16 cellular contexts compared by ENCODE assay signal in genomic region chr1:223650465-223650864, GRCh38. TPM values are rescaled to one million over a fixed set of nuclear protein-coding genes. Genes with fewer than 3 reads are reported as not detected.
A peak's percentile ranks its signal among the peaks of the same experiment; 100 is the strongest.
DNase-seq lines count a peak whose midpoint lies in the region; ATAC-seq and TF ChIP-seq lines count a peak whose summit lies in the region.
"Had no signal": no experiment of that assay in that cellular context is flagged by ENCODE, and none has a peak within 500 bp of the region (broad histone marks: within the 10 kb centered on the region; RNA-seq: fewer than 3 reads in every experiment).

No MANE protein-coding gene starts in this region.

- no peak for TF ChIP-seq POLR2A in gastrocnemius medialis (IDR thresholded peaks at IDR 0.05)

- in situ Hi-C loops in G401 (cut with HindIII; ENCODE audit: low sequenced_read_pairs) (no loop called here), gastrocnemius medialis (cut with MboI; ENCODE audit: low sequenced_read_pairs in 4 of 4) (no loop called here)

- peaks cover 23 to 45% of the 10 kb centered on the region in 2 donors for H3K4me1 ChIP-seq in gastrocnemius medialis
- H3K4me1 ChIP-seq: Caco-2 had no signal

- H3K27ac ChIP-seq in gastrocnemius medialis = peak overlapping the region; percentile 43 to 83 (median 79)
- H3K27ac ChIP-seq: C4-2B, HL-60 had no signal

- DNase-seq in Ammon's horn (ENCODE audit: low spot score) (peak; percentile 37), G401 (ENCODE audit: low spot score) (peak; percentile 98), left cardiac atrium (no peak), gastrocnemius medialis (peak; percentile 70), left colon (no peak)
- DNase-seq in activated naive CD4-positive, alpha-beta T cell treated with Interleukin-2 at 50 U/mL for 16 hours = no peak
- DNase-seq: ACHN; Caco-2; CD4-positive, alpha-beta T cell; GDM1; GOT3; H7 had no signal

- no peak for TF ChIP-seq CTCF in gastrocnemius medialis (IDR thresholded peaks at IDR 0.05 in 4 of 5, conservative IDR thresholded peaks at IDR 0.05 in 1 of 5)

- no peaks in the 10 kb centered on the region for H3K9me3 ChIP-seq in gastrocnemius medialis
- H3K9me3 ChIP-seq: Caco-2 had no signal

- no peaks in the 10 kb centered on the region for H3K27me3 ChIP-seq in gastrocnemius medialis

- ATAC-seq in left cardiac atrium (peak; percentile 31 to 34), gastrocnemius medialis (peak; percentile 84 to 85), left colon (no peak), GM21576 (IDR thresholded peaks at IDR 0.05; ENCODE audit: unreplicated experiment) (no peak)

- no peaks in the 10 kb centered on the region for H3K36me3 ChIP-seq in gastrocnemius medialis

- no peak overlapping the region for H3K4me3 ChIP-seq in gastrocnemius medialis

- intact Hi-C loops in left cardiac atrium (cut with DNase I) (no loop called here), gastrocnemius medialis (cut with DNase I; ENCODE audit: low total_unique reads) (no loop called here), left colon (cut with DNase I, micrococcal nuclease) (no loop called here)

RNA-seq across cellular contexts. Expression of gene CAPN8, which starts 15.0 kb away (rescaled TPM):
- total RNA-seq in G401 (2014; rRNA removed; shearing (Covaris generic)) = not detected in 2 replicates
- under 1 TPM in 1 of 2 donors, not detected in 1; 0.21 TPM for total RNA-seq in left cardiac atrium
- under 1 TPM in 2 of 4 donors, not detected in 2; 0.46 to 0.85 TPM for total RNA-seq in gastrocnemius medialis
- total RNA-seq in left colon = 100 to 1,000 TPM in 1 of 2 donors, 10 to 100 TPM in 1; 87.8 to 118 TPM
- total RNA-seq: H7, HT1080 had no signal

Comparison
In these comparisons a context has a peak if more than half of its experiments do, and no peak if none do; other contexts are left out.
1. DNase-seq: peak in Ammon's horn (single experiment), G401 (single experiment) and gastrocnemius medialis (2 of 2); none in left cardiac atrium (single experiment), activated naive CD4-positive, alpha-beta T cell treated with Interleukin-2 at 50 U/mL for 16 hours (single experiment) and left colon (0 of 2).
2. ATAC-seq: peak in left cardiac atrium (2 of 2) and gastrocnemius medialis (2 of 2); none in left colon (single experiment) and GM21576 (single experiment).
3. RNA of gene CAPN8, which starts 15.0 kb away (total RNA-seq): 87.8 to 118 TPM in left colon; 0.46 to 0.85 TPM in gastrocnemius medialis, 0.21 TPM in left cardiac atrium and not detected in G401; every median in the first group is over 10 times any median in the second.